23 cellular contexts compared by ENCODE assay signal in the genomic region with DNA sequence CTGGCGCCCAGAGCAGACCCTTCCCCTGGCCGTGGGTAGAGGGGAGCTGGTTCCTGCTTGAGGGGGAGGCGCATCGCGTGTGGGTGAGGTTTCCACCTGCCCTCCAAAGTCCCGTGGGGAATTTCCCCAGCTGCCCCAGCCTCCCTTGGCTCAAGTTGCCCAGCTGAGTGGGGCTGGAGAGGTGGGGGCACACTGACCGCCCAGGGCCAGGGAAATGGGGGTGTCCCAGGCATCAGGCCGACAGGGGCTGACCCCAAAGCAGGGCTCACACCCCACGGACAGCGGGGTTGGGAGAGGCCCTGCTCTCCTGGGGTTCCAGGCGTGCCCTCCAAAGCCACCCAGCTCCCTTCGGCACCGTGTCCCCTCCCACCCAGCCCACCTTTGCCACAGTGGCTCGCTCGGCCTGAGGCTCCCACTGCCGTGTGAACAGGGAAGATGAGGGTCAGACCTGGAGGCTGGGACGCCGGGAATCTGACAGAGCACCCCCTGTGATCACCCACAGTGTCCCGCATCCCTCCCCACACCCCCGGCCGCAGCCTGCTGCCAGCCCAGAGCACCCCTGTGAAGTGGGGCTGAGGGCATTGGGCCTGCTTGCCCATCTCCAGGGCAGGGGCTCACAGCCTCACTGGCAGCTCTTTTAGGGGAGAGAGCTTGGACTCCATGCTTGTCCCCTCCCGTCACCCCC. TPM values are rescaled to one million over a fixed set of nuclear protein-coding genes. Genes with fewer than 3 reads are reported as not detected.
DNase-seq lines count a peak whose midpoint lies in the region; ATAC-seq and TF ChIP-seq lines count a peak whose summit lies in the region.
"Had no signal": no experiment of that assay in that cellular context is flagged by ENCODE, and none has a peak within 500 bp of the region (broad histone marks: within the 10 kb centered on the region; RNA-seq: fewer than 3 reads in every experiment).

No MANE protein-coding gene starts in this region.

- peak overlapping the region; percentile 87 for H3K9ac ChIP-seq in BLaER1

- peaks cover 44% of the 10 kb centered on the region; the same call in 1 of the 2 replicates for H3K27me3 ChIP-seq in BLaER1
- no peaks in the 10 kb centered on the region for H3K27me3 ChIP-seq in right cardiac atrium (ENCODE audit: control insufficient read depth, insufficient read depth)
- H3K27me3 ChIP-seq in gastrocnemius medialis, result peaks cover 6 to 49% (median 29%) of the 10 kb centered on the region in 3 donors

- WGBS in right cardiac atrium, result 64% methylated on average over 22 of the region's 22 CpGs

- ATAC-seq in right cardiac atrium (peak in 1 of 2 donors; percentile 2), gastrocnemius medialis (no peak), T-cell (replicated peaks in 1 of 4) (no peak), mucosa of descending colon (no peak)
- ATAC-seq: GM12878 had no signal

- H3K27me3 Mint-ChIP-seq in T-cell, result peaks cover 10 to 45% of the 10 kb centered on the region in 2 donors

- no peak for TF ChIP-seq POLR2A in gastrocnemius medialis (IDR thresholded peaks at IDR 0.05)

- POLR2A ChIA-PET in T-cell (lab: Charles Lee), result no interaction called here

- peaks cover 15 to 17% (median 16%) of the 10 kb centered on the region in 3 donors for H3K4me1 Mint-ChIP-seq in T-cell

- TF ChIP-seq CTCF in gastrocnemius medialis (IDR thresholded peaks at IDR 0.05 in 4 of 5, conservative IDR thresholded peaks at IDR 0.05 in 1 of 5) (no peak), mucosa of descending colon (IDR thresholded peaks at IDR 0.05) (no peak)

- H3K4me1 ChIP-seq in BLaER1 (peaks cover 94% of the 10 kb centered on the region), right cardiac atrium (ENCODE audit: control insufficient read depth, insufficient read depth, low read length) (no peaks in the 10 kb centered on the region), gastrocnemius medialis (peaks cover 0 to 4% of the 10 kb centered on the region in 2 donors), mucosa of descending colon (ENCODE audit: low read depth) (peaks cover 8% of the 10 kb centered on the region)

- H3K9me3 ChIP-seq in BLaER1, result no peaks in the 10 kb centered on the region
- no peaks in the 10 kb centered on the region for H3K9me3 ChIP-seq in right cardiac atrium (ENCODE audit: control insufficient read depth, low read length)
- H3K9me3 ChIP-seq in gastrocnemius medialis, result no peaks in the 10 kb centered on the region
- H3K9me3 ChIP-seq in mucosa of descending colon, result no peaks in the 10 kb centered on the region
- H3K9me3 ChIP-seq: ascending aorta had no signal

- peak overlapping the region; percentile 93 for H3K27ac ChIP-seq in BLaER1
- peak overlapping the region; percentile 58 for H3K27ac ChIP-seq in caudate nucleus (ENCODE audit: low read depth, low read length)
- peak overlapping the region; percentile 76 for H3K27ac ChIP-seq in right cardiac atrium (ENCODE audit: low read length)
- peak overlapping the region; percentile 33 to 81 (median 80) for H3K27ac ChIP-seq in gastrocnemius medialis

- intact Hi-C loops in right cardiac atrium (cut with DNase I) (no loop called here), gastrocnemius medialis (cut with DNase I; ENCODE audit: low total_unique reads) (no loop called here), mucosa of descending colon (cut with DNase I, micrococcal nuclease) (no loop called here), posterior cingulate gyrus (cut with DNase I) (no loop called here)

- in situ Hi-C loops in gastrocnemius medialis (cut with MboI; ENCODE audit: low sequenced_read_pairs in 4 of 4), result no loop called here

- H3K4me3 Mint-ChIP-seq in T-cell, result no peak overlapping the region
- H3K4me3 Mint-ChIP-seq: CD4-positive, CD25-positive, alpha-beta regulatory T cell; H9; stimulated activated naive CD8-positive, alpha-beta T cell treated with anti-CD3 and anti-CD28 coated beads, Interleukin-15, Interleukin-2, amounts not matched to agents 100 ng/mL and 50 ng/mL, for 24 hours had no signal

- CTCF ChIA-PET in T-cell (lab: Charles Lee), result interaction anchor here in 1 of 2 donors (0.5 kb wide), 1 partner anchor 12 kb away, joined by 3 read pairs; no protein-coding TSS in a partner anchor

- H3K36me3 Mint-ChIP-seq in T-cell, result no peaks in the 10 kb centered on the region
- H3K36me3 Mint-ChIP-seq: CD4-positive, CD25-positive, alpha-beta regulatory T cell had no signal

- DNase-seq in caudate nucleus (lab: John Stamatoyannopoulos, UW) (no peak), right cardiac atrium (peak; percentile 30 to 73 (median 47)), gastrocnemius medialis (no peak), T-cell (no peak), mucosa of descending colon (no peak), posterior cingulate gyrus (no peak), NCI-H226 (no peak)
- DNase-seq: activated CD4-positive, alpha-beta T cell treated with anti-CD3 and anti-CD28 coated beads, Interleukin-2, amount 50 U/mL, for 1 hour; activated naive CD4-positive, alpha-beta T cell treated with Interleukin-2 at 50 U/mL for 16 hours; CD4-positive, CD25-positive, alpha-beta regulatory T cell; DMS153; GDM1; H9; NCI-H1105; NCI-H526; nucleus accumbens; SHP77; T-helper 1 cell had no signal

- H3K4me3 ChIP-seq in BLaER1 (peak overlapping the region; percentile 69; the same call in 1 of the 2 replicates), right cardiac atrium (ENCODE audit: low read length) (peak overlapping the region; percentile 22), gastrocnemius medialis (peak overlapping the region; percentile 24 to 62 (median 56)), mucosa of descending colon (no peak overlapping the region)
- H3K4me3 ChIP-seq: ascending aorta, GM12878 had no signal

- H3K4me2 ChIP-seq in BLaER1, result peak overlapping the region; percentile 99

- H4K20me1 ChIP-seq in BLaER1, result peaks cover 17% of the 10 kb centered on the region

- no peaks in the 10 kb centered on the region for H3K9me3 Mint-ChIP-seq in T-cell
- H3K9me3 Mint-ChIP-seq: H9; stimulated activated naive CD8-positive, alpha-beta T cell treated with anti-CD3 and anti-CD28 coated beads, Interleukin-15, Interleukin-2, amounts not matched to agents 100 ng/mL and 50 ng/mL, for 24 hours had no signal

- no peak overlapping the region for H3K27ac Mint-ChIP-seq in T-cell
- H3K27ac Mint-ChIP-seq: CD4-positive, CD25-positive, alpha-beta regulatory T cell; H9; stimulated activated naive CD8-positive, alpha-beta T cell treated with anti-CD3 and anti-CD28 coated beads, Interleukin-15, Interleukin-2, amounts not matched to agents 100 ng/mL and 50 ng/mL, for 24 hours had no signal

- 0 out of 2 replicates have a peak, but pooled peaks cover 3% of the 10 kb centered on the region for H3K36me3 ChIP-seq in BLaER1
- H3K36me3 ChIP-seq in gastrocnemius medialis, result no peaks in the 10 kb centered on the region
- no peaks in the 10 kb centered on the region for H3K36me3 ChIP-seq in mucosa of descending colon (ENCODE audit: low read depth)
- H3K36me3 ChIP-seq: ascending aorta had no signal

RNA-seq across cellular contexts. Expression of a gene that starts 0.9 kb away (rescaled TPM):
- total RNA-seq in right cardiac atrium (100 to 1,000 TPM in 1 of 4 donors, 10 to 100 TPM in 3; 73.3 to 148 (median 83.0) TPM), gastrocnemius medialis (10 to 100 TPM; 37.4 to 74.7 (median 49.0) TPM), T-cell (1 to 10 TPM in 3 of 5 donors, under 1 TPM in 2; 0.43 to 1.9 (median 1.1) TPM), mucosa of descending colon (10 to 100 TPM; 15.9 to 43.4 (median 18.9) TPM)
- polyA plus RNA-seq in right cardiac atrium, result 113 TPM
- polyA plus RNA-seq: CD4-positive, CD25-positive, alpha-beta regulatory T cell had no signal

RNA-seq across cellular contexts. Expression of a gene that starts 25.5 kb away (rescaled TPM):
- total RNA-seq in right cardiac atrium, result 10 to 100 TPM; 63.0 to 92.0 (median 70.2) TPM
- 149 TPM for polyA plus RNA-seq in right cardiac atrium
- total RNA-seq in gastrocnemius medialis, result 10 to 100 TPM; 19.0 to 77.4 (median 36.0) TPM
- total RNA-seq in T-cell, result 10 to 100 TPM in 4 of 5 donors, 1 to 10 TPM in 1; 6.5 to 13.0 (median 12.1) TPM
- total RNA-seq in mucosa of descending colon, result 100 to 1,000 TPM; 113 to 296 (median 152) TPM

RNA-seq across cellular contexts. Expression of a gene that starts 50.6 kb away (rescaled TPM):
- total RNA-seq in right cardiac atrium, result 10 to 100 TPM; 34.2 to 40.8 (median 36.4) TPM
- 42.7 TPM for polyA plus RNA-seq in right cardiac atrium
- total RNA-seq in gastrocnemius medialis, result 1 to 10 TPM; 1.8 to 4.6 (median 3.8) TPM
- 1 to 10 TPM in 1 of 5 donors, under 1 TPM in 4; 0.25 to 2.1 (median 0.77) TPM for total RNA-seq in T-cell
- 1 to 10 TPM; 1.0 to 10.0 (median 2.9) TPM for total RNA-seq in mucosa of descending colon
- total RNA-seq: LHCN-M2 had no signal

Comparison
In these comparisons a context has a peak if more than half of its experiments do, and no peak if none do; other contexts are left out.
1. DNase-seq: peak in right cardiac atrium (3 of 3); none in caudate nucleus (0 of 61), gastrocnemius medialis (0 of 2), T-cell (0 of 34), mucosa of descending colon (0 of 3), posterior cingulate gyrus (0 of 10) and NCI-H226 (single experiment).
2. RNA of a gene that starts 0.9 kb away (total RNA-seq): 73.3 to 148 TPM in right cardiac atrium, 37.4 to 74.7 TPM in gastrocnemius medialis and 15.9 to 43.4 TPM in mucosa of descending colon; 0.43 to 1.9 TPM in T-cell; every median in the first group is over 4 times any median in the second.
3. Peak in every context shown above with its lines, with median percentiles within 50 percentile points of each other: H3K27ac ChIP-seq.